1 cellular context compared by ENCODE assay signal in genomic region chr12:124405592-124405991, GRCh38.
TF ChIP-seq lines count a peak whose summit lies in the region.

No MANE protein-coding gene starts in this region.

TF ChIP-seq in IMR-90, 13 proteins besides CTCF, POLR2A, EP300 and RAD21:
- TF ChIP-seq RCOR1 (IDR thresholded peaks at IDR 0.05; ENCODE audit: insufficient replicate concordance, low read length) (no peak), CEBPB (IDR thresholded peaks at IDR 0.05; ENCODE audit: low read depth, low read length) (no peak), NFE2L2 (IDR thresholded peaks at IDR 0.05; ENCODE audit: low read depth, low read length) (no peak), SMC3 (IDR thresholded peaks at IDR 0.05; ENCODE audit: low read depth, low read length) (no peak), BHLHE40 (IDR thresholded peaks at IDR 0.05; ENCODE audit: low read depth, low read length) (no peak), MAZ (IDR thresholded peaks at IDR 0.05; ENCODE audit: borderline replicate concordance, low read depth, low read length) (no peak), FOS (IDR thresholded peaks at IDR 0.05; ENCODE audit: low read depth, low read length) (no peak)
